In the genomic region with DNA sequence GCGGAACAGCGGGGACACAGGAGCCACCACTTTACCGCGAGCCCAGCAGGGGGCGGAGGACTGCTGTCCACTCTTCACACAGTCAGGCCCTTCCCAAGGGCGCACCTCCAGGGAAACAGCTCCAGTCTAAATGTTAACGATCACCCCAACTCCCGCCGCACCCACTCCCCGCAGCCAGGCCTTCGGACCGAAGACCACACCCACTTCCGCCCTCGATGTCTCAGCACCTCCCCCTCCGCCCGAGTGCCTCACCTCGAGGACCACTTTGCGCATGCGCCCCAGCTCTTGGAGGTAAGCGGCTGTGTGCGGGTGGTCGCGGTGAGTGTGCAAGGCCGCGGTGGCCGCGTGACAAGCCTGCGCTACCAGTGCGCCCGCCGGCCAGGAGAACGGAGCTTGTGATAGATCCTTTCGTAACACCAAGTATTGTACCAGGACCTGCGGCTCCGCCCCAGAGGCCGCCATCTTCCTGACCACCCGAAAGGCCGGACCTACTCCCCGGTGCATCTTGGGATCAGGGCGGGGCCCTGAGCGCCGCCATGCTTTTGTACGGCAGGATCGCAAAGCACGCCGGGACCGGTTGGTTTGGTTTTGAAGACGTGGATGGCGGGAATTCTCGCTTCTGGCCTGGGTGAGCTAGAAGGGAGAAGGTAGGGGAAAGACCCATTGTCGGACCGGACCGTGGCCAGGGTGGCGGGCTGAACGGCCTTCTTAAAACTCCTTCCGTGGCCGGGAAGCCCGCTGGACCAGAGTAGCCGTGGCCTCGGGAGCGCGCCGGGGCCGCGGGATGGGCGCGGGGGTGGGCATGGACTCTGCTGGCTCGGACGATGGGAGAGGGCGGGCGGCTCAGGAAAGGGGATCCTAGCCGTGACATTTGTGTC, we compare ENCODE assay signal across 8 cellular contexts. TPM values are rescaled to one million over a fixed set of nuclear protein-coding genes. Genes with fewer than 3 reads are reported as not detected.
DNase-seq lines count a peak whose midpoint lies in the region; ATAC-seq and TF ChIP-seq lines count a peak whose summit lies in the region.

A gene with protein sequence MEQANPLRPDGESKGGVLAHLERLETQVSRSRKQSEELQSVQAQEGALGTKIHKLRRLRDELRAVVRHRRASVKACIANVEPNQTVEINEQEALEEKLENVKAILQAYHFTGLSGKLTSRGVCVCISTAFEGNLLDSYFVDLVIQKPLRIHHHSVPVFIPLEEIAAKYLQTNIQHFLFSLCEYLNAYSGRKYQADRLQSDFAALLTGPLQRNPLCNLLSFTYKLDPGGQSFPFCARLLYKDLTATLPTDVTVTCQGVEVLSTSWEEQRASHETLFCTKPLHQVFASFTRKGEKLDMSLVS (plus strand): TSS at position 552 of the 878 bp plus-strand sequence. CDS start 495 bp downstream, outside the sequence.
A gene with protein sequence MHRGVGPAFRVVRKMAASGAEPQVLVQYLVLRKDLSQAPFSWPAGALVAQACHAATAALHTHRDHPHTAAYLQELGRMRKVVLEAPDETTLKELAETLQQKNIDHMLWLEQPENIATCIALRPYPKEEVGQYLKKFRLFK (minus strand): TSS at position 518 of the 878 bp plus-strand sequence. CDS start 14 bp downstream, at position 504.

- peak within 1 kb of the TSS; percentile 100 for H3K9ac ChIP-seq in fibroblast of lung (ENCODE audit: insufficient read depth, low read length)

- TF ChIP-seq CTCF in LNCaP clone FGC (IDR thresholded peaks at IDR 0.05; ENCODE audit: control insufficient read depth, extremely low read depth, insufficient read depth) (peak; percentile 64), RWPE1 (conservative IDR thresholded peaks at IDR 0.05; ENCODE audit: low read depth) (peak; percentile 74), fibroblast of lung (conservative IDR thresholded peaks at IDR 0.05 in 1 of 2, IDR thresholded peaks at IDR 0.05 in 1 of 2; ENCODE audit: low read depth in 1 of 2, low read length in 2 of 2) (peak; percentile 65 to 69)

- CTCF ChIA-PET in RWPE1 (lab: Yijun Ruan, JAX) = interaction anchor here (0.5 to 1.6 kb wide), 13 partner anchors 13 to 847 kb away, joined by 3 to 13 read pairs (median 4); no protein-coding TSS in a partner anchor

- peak within 1 kb of the TSS; percentile 94 for H3K27ac ChIP-seq in RWPE1
- H3K27ac ChIP-seq in fibroblast of lung (ENCODE audit: insufficient read depth, low read length) = peak within 1 kb of the TSS; percentile 100

- peak within 1 kb of the TSS; percentile 99 for H2AFZ ChIP-seq in fibroblast of lung (ENCODE audit: low read length)

- POLR2A ChIA-PET in RWPE1 (lab: Yijun Ruan, JAX; ENCODE audit: low non-redundant PET) = interaction anchor here (0.6 kb wide), 1 partner anchor 279 kb away, joined by 9 read pairs; no protein-coding TSS in a partner anchor
- POLR2A ChIA-PET in naive thymus-derived CD8-positive, alpha-beta T cell (lab: Charles Lee) = interaction anchor here (0.6 to 1.4 kb wide), 8 partner anchors 26 to 880 kb away, joined by 3 to 6 read pairs (median 4); a partner anchor contains a TSS

- peak; percentile 98 for ATAC-seq in activated T-helper 17 cell treated with anti-CD3 and anti-CD28 coated beads, Interleukin-2, amount 50 U/mL, for 72 hours (replicated peaks)
- peak; percentile 97 to 98 for ATAC-seq in naive thymus-derived CD8-positive, alpha-beta T cell

- DNase-seq in ELR (ENCODE audit: low read depth) (peak; percentile 97), H4 (ENCODE audit: low spot score) (peak; percentile 88), LNCaP clone FGC (ENCODE audit: low read depth) (peak; percentile 90), RWPE1 (ENCODE audit: low spot score) (peak; percentile 96), fibroblast of lung (ENCODE audit: low read depth in 2 of 2) (peak; percentile 95 to 97)
- DNase-seq in naive thymus-derived CD8-positive, alpha-beta T cell = peak; percentile 88 to 100 (median 93)
- peak; percentile 92 to 99 (median 96) for DNase-seq in stimulated activated naive CD4-positive, alpha-beta T cell (lab: John Stamatoyannopoulos, UW)

- no peaks in the 10 kb centered on the region for H3K9me3 ChIP-seq in fibroblast of lung (ENCODE audit: control insufficient read depth, insufficient read depth, low read depth, low read length)

- H3K27ac Mint-ChIP-seq in activated T-helper 17 cell treated with anti-CD3 and anti-CD28 coated beads, Interleukin-2, amount 50 U/mL, for 72 hours = peak within 1 kb of the TSS; percentile 99
- peak within 1 kb of the TSS; percentile 99 to 100 (median 100) for H3K27ac Mint-ChIP-seq in naive thymus-derived CD8-positive, alpha-beta T cell

- no peaks in the 10 kb centered on the region for H4K20me1 ChIP-seq in fibroblast of lung (ENCODE audit: control insufficient read depth, extremely low read depth, insufficient read depth, low read length)

- peaks cover 46% of the 10 kb centered on the region for H3K79me2 ChIP-seq in fibroblast of lung (ENCODE audit: control insufficient read depth, insufficient read depth, low read length)

- H3K36me3 Mint-ChIP-seq in activated T-helper 17 cell treated with anti-CD3 and anti-CD28 coated beads, Interleukin-2, amount 50 U/mL, for 72 hours (ENCODE audit: low read depth) = peaks cover 53% of the 10 kb centered on the region
- peaks cover 0 to 17% (median 12%) of the 10 kb centered on the region in 3 donors for H3K36me3 Mint-ChIP-seq in naive thymus-derived CD8-positive, alpha-beta T cell

- no peaks in the 10 kb centered on the region for H3K27me3 Mint-ChIP-seq in activated T-helper 17 cell treated with anti-CD3 and anti-CD28 coated beads, Interleukin-2, amount 50 U/mL, for 72 hours
- H3K27me3 Mint-ChIP-seq in naive thymus-derived CD8-positive, alpha-beta T cell = peaks cover 0 to 3% (median 0%) of the 10 kb centered on the region in 5 donors

- H3K4me1 ChIP-seq in fibroblast of lung (ENCODE audit: control insufficient read depth, extremely low read depth, insufficient read depth, low read length) = peaks cover 2% of the 10 kb centered on the region

- peaks cover 17% of the 10 kb centered on the region for H3K4me1 Mint-ChIP-seq in activated T-helper 17 cell treated with anti-CD3 and anti-CD28 coated beads, Interleukin-2, amount 50 U/mL, for 72 hours
- peaks cover 9 to 25% (median 14%) of the 10 kb centered on the region in 4 donors for H3K4me1 Mint-ChIP-seq in naive thymus-derived CD8-positive, alpha-beta T cell

- H3K9me3 Mint-ChIP-seq in activated T-helper 17 cell treated with anti-CD3 and anti-CD28 coated beads, Interleukin-2, amount 50 U/mL, for 72 hours = no peaks in the 10 kb centered on the region
- H3K9me3 Mint-ChIP-seq in naive thymus-derived CD8-positive, alpha-beta T cell = peaks cover 0 to 3% (median 0%) of the 10 kb centered on the region in 9 donors

- H3K4me2 ChIP-seq in fibroblast of lung (ENCODE audit: extremely low read depth, insufficient read depth, low read length) = peak within 1 kb of the TSS; percentile 87

- H3K4me3 Mint-ChIP-seq in activated T-helper 17 cell treated with anti-CD3 and anti-CD28 coated beads, Interleukin-2, amount 50 U/mL, for 72 hours = peak within 1 kb of the TSS; percentile 96
- peak within 1 kb of the TSS; percentile 91 to 99 (median 96) for H3K4me3 Mint-ChIP-seq in naive thymus-derived CD8-positive, alpha-beta T cell

- peak within 1 kb of the TSS; percentile 82 for H3K4me3 ChIP-seq in LNCaP clone FGC (ENCODE audit: low read depth, low read length)
- H3K4me3 ChIP-seq in fibroblast of lung (replicated peaks in 1 of 4; ENCODE audit: control extremely low read depth in 1 of 4, insufficient read depth in 1 of 4, low read depth in 3 of 4, low read length in 4 of 4) = peak within 1 kb of the TSS; percentile 78 to 95 (median 86)

- no peaks in the 10 kb centered on the region for H3K27me3 ChIP-seq in fibroblast of lung (ENCODE audit: control insufficient read depth, insufficient read depth, low read length)

- H3K36me3 ChIP-seq in fibroblast of lung (ENCODE audit: control insufficient read depth, insufficient read depth, low read length) = no peaks in the 10 kb centered on the region

RNA-seq across cellular contexts. Expression of the first gene that starts in this region (rescaled TPM):
- total RNA-seq in H4 (2014; rRNA removed; shearing (Covaris generic)) = 19.7 and 34.1 TPM in 2 replicates
- 10 to 100 TPM; 32.7 to 54.8 TPM for total RNA-seq in activated T-helper 17 cell treated with anti-CD3 and anti-CD28 coated beads, Interleukin-2, amount 50 U/mL, for 72 hours
- total RNA-seq in fibroblast of lung = 3.3 and 9.1 TPM in 2 replicates
- polyA plus RNA-seq in fibroblast of lung = 12.7 and 31.8 TPM in 2 replicates
- polyA plus RNA-seq in fibroblast of lung (2012) = 12.1 and 26.3 TPM in 2 replicates
- polyA minus RNA-seq in fibroblast of lung (ENCODE audit: low replicate concordance) = 35.2 and 53.6 TPM in 2 replicates
- total RNA-seq in naive thymus-derived CD8-positive, alpha-beta T cell = 1 to 10 TPM; 5.8 to 7.1 TPM
- polyA plus RNA-seq in naive thymus-derived CD8-positive, alpha-beta T cell = 1 to 10 TPM; 1.2 to 4.1 (median 1.8) TPM

RNA-seq across cellular contexts. Expression of the second gene that starts in this region (rescaled TPM):
- total RNA-seq in H4 (2014; rRNA removed; shearing (Covaris generic)) = 24.9 and 31.3 TPM in 2 replicates
- total RNA-seq in activated T-helper 17 cell treated with anti-CD3 and anti-CD28 coated beads, Interleukin-2, amount 50 U/mL, for 72 hours = 10 to 100 TPM; 19.4 to 30.0 TPM
- 23.6 and 29.9 TPM in 2 replicates for total RNA-seq in fibroblast of lung
- polyA plus RNA-seq in fibroblast of lung = 22.5 and 26.3 TPM in 2 replicates
- 65.7 and 78.8 TPM in 2 replicates for polyA plus RNA-seq in fibroblast of lung (2012)
- polyA minus RNA-seq in fibroblast of lung (ENCODE audit: low replicate concordance) = 5.6 and 26.7 TPM in 2 replicates
- 10 to 100 TPM; 11.3 to 12.1 TPM for total RNA-seq in naive thymus-derived CD8-positive, alpha-beta T cell
- polyA plus RNA-seq in naive thymus-derived CD8-positive, alpha-beta T cell = 10 to 100 TPM; 39.1 to 66.9 (median 54.9) TPM

Comparison
In these comparisons a context has a peak if more than half of its experiments do, and no peak if none do; other contexts are left out.
1. Peak in every context shown above with its lines: DNase-seq, ATAC-seq, H3K4me3 ChIP-seq and H3K27ac ChIP-seq.